Comparison of ENCODE assay signal across 1 cellular context in genomic region chr12:132951649-132952048, GRCh38.
TF ChIP-seq lines count a peak whose summit lies in the region.

No MANE protein-coding gene starts in this region.

TF ChIP-seq in HEK293, 187 proteins besides CTCF, POLR2A, EP300 and RAD21 (continued from another document and continues in another):
- TF ChIP-seq ZSCAN4 (tag by site-specific recombination; IDR thresholded peaks at IDR 0.05) (no peak), ZNF302 (tag by site-specific recombination; IDR thresholded peaks at IDR 0.05; ENCODE audit: low read depth) (no peak), ZFP37 (tag by site-specific recombination; IDR thresholded peaks at IDR 0.05) (no peak), ELK4 (IDR thresholded peaks at IDR 0.05; ENCODE audit: borderline replicate concordance, low read depth, low read length) (no peak), ZNF324 (tag by site-specific recombination; IDR thresholded peaks at IDR 0.05) (no peak), ZFP69B (tag by site-specific recombination; IDR thresholded peaks at IDR 0.05) (no peak), PRDM6 (tag by site-specific recombination; IDR thresholded peaks at IDR 0.05) (no peak), ZNF837 (tag by site-specific recombination; IDR thresholded peaks at IDR 0.05) (no peak), ZNF623 (tag by site-specific recombination; IDR thresholded peaks at IDR 0.05) (no peak), MEIS1 (CRISPR knock-in tag; IDR thresholded peaks at IDR 0.05; ENCODE audit: borderline replicate concordance) (no peak), ZNF624 (tag by site-specific recombination; IDR thresholded peaks at IDR 0.05) (no peak), PRDM4 (tag by site-specific recombination; IDR thresholded peaks at IDR 0.05) (no peak), AEBP2 (tag by site-specific recombination; IDR thresholded peaks at IDR 0.05; ENCODE audit: borderline replicate concordance) (no peak), ZXDB (tag by site-specific recombination; IDR thresholded peaks at IDR 0.05) (no peak), EGR2 (tag by site-specific recombination; IDR thresholded peaks at IDR 0.05; ENCODE audit: low read depth) (no peak), ZNF529 (tag by site-specific recombination; IDR thresholded peaks at IDR 0.05; ENCODE audit: insufficient replicate concordance) (no peak), ZNF707 (tag by site-specific recombination; IDR thresholded peaks at IDR 0.05) (peak; percentile 61; the same call in 1 of the 2 replicates), ZNF449 (tag by site-specific recombination; IDR thresholded peaks at IDR 0.05) (no peak), ZNF530 (tag by site-specific recombination; IDR thresholded peaks at IDR 0.05; ENCODE audit: low read depth) (no peak), ZNF138 (tag by site-specific recombination; IDR thresholded peaks at IDR 0.05; ENCODE audit: borderline replicate concordance) (no peak), ZNF473 (tag by site-specific recombination; IDR thresholded peaks at IDR 0.05) (no peak; the same call in 1 of the 2 replicates), REST (tag by site-specific recombination; IDR thresholded peaks at IDR 0.05) (no peak), ZNF830 (tag by site-specific recombination; IDR thresholded peaks at IDR 0.05; ENCODE audit: low read depth) (no peak), ZNF692 (tag by site-specific recombination; IDR thresholded peaks at IDR 0.05) (no peak), SALL2 (tag by site-specific recombination; IDR thresholded peaks at IDR 0.05; ENCODE audit: borderline replicate concordance) (no peak), ZNF600 (tag by site-specific recombination; IDR thresholded peaks at IDR 0.05) (no peak), ZNF133 (tag by site-specific recombination; IDR thresholded peaks at IDR 0.05) (no peak), ZNF16 (tag by site-specific recombination; IDR thresholded peaks at IDR 0.05; ENCODE audit: low read depth) (no peak), KLF9 (tag by site-specific recombination; IDR thresholded peaks at IDR 0.05; ENCODE audit: low read depth) (no peak), ZBTB8A (tag by site-specific recombination; IDR thresholded peaks at IDR 0.05) (no peak), ZNF548 (tag by site-specific recombination; IDR thresholded peaks at IDR 0.05) (no peak), ZNF37A (tag by site-specific recombination; IDR thresholded peaks at IDR 0.05) (no peak), ZFP3 (tag by site-specific recombination; IDR thresholded peaks at IDR 0.05; ENCODE audit: low read depth) (no peak), ZNF121 (tag by site-specific recombination; IDR thresholded peaks at IDR 0.05) (no peak), ZFP41 (tag by site-specific recombination; IDR thresholded peaks at IDR 0.05; ENCODE audit: borderline replicate concordance) (no peak), IKZF3 (tag by site-specific recombination; IDR thresholded peaks at IDR 0.05) (no peak), ZNF785 (tag by site-specific recombination; IDR thresholded peaks at IDR 0.05) (peak; percentile 81), GLI2 (tag by site-specific recombination; IDR thresholded peaks at IDR 0.05; ENCODE audit: borderline replicate concordance, low read depth) (no peak), HOXD13 (CRISPR knock-in tag; IDR thresholded peaks at IDR 0.05; ENCODE audit: borderline replicate concordance) (no peak), ZNF792 (tag by site-specific recombination; IDR thresholded peaks at IDR 0.05) (no peak), ZNF76 (tag by site-specific recombination; IDR thresholded peaks at IDR 0.05; ENCODE audit: borderline replicate concordance, low read depth) (no peak), ZNF394 (tag by site-specific recombination; IDR thresholded peaks at IDR 0.05; ENCODE audit: borderline replicate concordance) (no peak), ZNF610 (tag by site-specific recombination; IDR thresholded peaks at IDR 0.05; ENCODE audit: borderline replicate concordance) (no peak), ZNF768 (tag by site-specific recombination; IDR thresholded peaks at IDR 0.05) (no peak), HIC1 (tag by site-specific recombination; IDR thresholded peaks at IDR 0.05) (no peak), ZNF155 (tag by site-specific recombination; IDR thresholded peaks at IDR 0.05) (no peak), ZNF354C (tag by site-specific recombination; IDR thresholded peaks at IDR 0.05; ENCODE audit: borderline replicate concordance, low read depth) (no peak), ZBTB1 (tag by site-specific recombination; IDR thresholded peaks at IDR 0.05) (no peak), WT1 (tag by site-specific recombination; IDR thresholded peaks at IDR 0.05) (no peak), ZNF24 (tag by site-specific recombination; IDR thresholded peaks at IDR 0.05) (no peak)
